8 cellular contexts compared by ENCODE assay signal in the genomic region with DNA sequence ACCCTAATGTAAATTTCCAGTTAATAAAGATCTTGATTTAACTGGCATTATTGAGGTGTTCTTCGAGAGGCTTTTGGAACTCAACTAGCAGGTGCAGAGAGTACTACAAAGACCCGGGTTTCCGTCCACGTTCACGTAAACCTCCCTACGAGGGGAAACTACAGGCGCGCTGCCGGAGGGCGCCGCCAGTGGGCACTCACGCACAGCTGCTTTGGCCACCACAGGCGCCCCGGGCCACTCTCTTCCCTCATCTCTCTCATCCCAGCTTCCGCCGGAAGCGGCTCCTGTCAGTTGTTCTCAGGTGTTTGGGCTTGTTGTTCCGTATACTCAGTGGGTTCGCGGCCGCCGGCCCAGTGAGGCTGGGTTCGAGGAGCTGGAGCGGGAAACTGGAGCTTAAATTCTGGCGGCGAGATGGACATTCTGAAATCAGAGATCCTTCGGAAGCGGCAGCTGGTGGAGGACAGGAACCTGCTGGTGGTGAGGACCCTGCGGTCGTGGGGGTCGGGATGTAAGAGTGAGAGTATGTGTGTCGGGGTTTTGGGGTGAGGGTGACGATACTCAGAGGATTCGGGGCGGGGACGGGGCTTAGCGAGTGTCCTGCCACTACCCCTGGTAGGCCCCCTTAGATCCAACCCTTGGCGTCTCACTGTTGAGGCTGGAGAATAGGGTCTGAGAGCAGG. TPM values are rescaled to one million over a fixed set of nuclear protein-coding genes. Genes with fewer than 3 reads are reported as not detected.
DNase-seq lines count a peak whose midpoint lies in the region; ATAC-seq, FAIRE-seq and TF ChIP-seq lines count a peak whose summit lies in the region.

A gene with protein sequence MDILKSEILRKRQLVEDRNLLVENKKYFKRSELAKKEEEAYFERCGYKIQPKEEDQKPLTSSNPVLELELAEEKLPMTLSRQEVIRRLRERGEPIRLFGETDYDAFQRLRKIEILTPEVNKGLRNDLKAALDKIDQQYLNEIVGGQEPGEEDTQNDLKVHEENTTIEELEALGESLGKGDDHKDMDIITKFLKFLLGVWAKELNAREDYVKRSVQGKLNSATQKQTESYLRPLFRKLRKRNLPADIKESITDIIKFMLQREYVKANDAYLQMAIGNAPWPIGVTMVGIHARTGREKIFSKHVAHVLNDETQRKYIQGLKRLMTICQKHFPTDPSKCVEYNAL (plus strand): TSS at position 290 of the 680 bp plus-strand sequence. CDS start 122 bp downstream, at position 412.

- H3K27ac ChIP-seq in A673 (ENCODE audit: low read depth, low read length, poor library complexity, severe bottlenecking) (no peak within 1 kb of the TSS), body of pancreas (peak within 1 kb of the TSS in 3 of 4 donors; percentile 44 to 69 (median 64))

- H3K9me3 ChIP-seq in A673 (ENCODE audit: low read depth, low read length, poor library complexity, severe bottlenecking), result no peaks in the 10 kb centered on the region
- H3K9me3 ChIP-seq in body of pancreas, result no peaks in the 10 kb centered on the region

- TF ChIP-seq POLR2A in GM18526 (IDR thresholded peaks at IDR 0.05; ENCODE audit: extremely low read depth, insufficient read length) (peak; percentile 81), body of pancreas (IDR thresholded peaks at IDR 0.05) (peak in 2 of 3 donors; percentile 59 to 66)

- ATAC-seq in HG03066 (IDR thresholded peaks at IDR 0.05; ENCODE audit: low read depth, unreplicated experiment) (peak; percentile 99), body of pancreas (peak; percentile 100), sciatic nerve (peak; percentile 100)

- H3K4me3 ChIP-seq in A673 (ENCODE audit: low read depth, low read length, poor library complexity, severe bottlenecking) (peak within 1 kb of the TSS; percentile 69), body of pancreas (peak within 1 kb of the TSS; percentile 67 to 100)

- CTCF ChIA-PET in A673 (lab: Charles Lee), result interaction anchor here (1.2 kb wide), 1 partner anchor 215 kb away, joined by 5 read pairs; no protein-coding TSS in a partner anchor

- DNase-seq in A673 (ENCODE audit: low spot score), result peak; percentile 96
- DNase-seq in NCI-H2107 treated with DMSO at 0.1 percent for 48 hours (lab: John Stamatoyannopoulos, UW; ENCODE audit: unreplicated experiment), result peak; percentile 73
- peak; percentile 92 to 95 (median 94) for DNase-seq in body of pancreas
- DNase-seq in iPS DF 19.7 (ENCODE audit: low read depth, low spot score), result peak; percentile 78
- peak; percentile 94 for DNase-seq in sciatic nerve (ENCODE audit: low spot score)

- POLR2A ChIA-PET in A673 (lab: Charles Lee; ENCODE audit: low non-redundant PET), result no interaction called here

- intact Hi-C loops in A673 (cut with micrococcal nuclease; ENCODE audit: unreplicated experiment) (loop anchor here (1.0 kb wide), 1 partner anchor 215 kb away; no protein-coding TSS in a partner anchor), body of pancreas (cut with DNase I) (no loop called here), sciatic nerve (cut with DNase I) (no loop called here)

- BruUV-seq in A673 (replicated peaks; lab: Mats Ljungman, UMichigan), result no TSS peak

- peaks cover 22% of the 10 kb centered on the region for H3K27me3 ChIP-seq in A673 (replicated peaks; ENCODE audit: insufficient read depth, low read depth, low read length, poor library complexity)
- H3K27me3 ChIP-seq in body of pancreas, result no peaks in the 10 kb centered on the region

- H3K36me3 ChIP-seq in A673 (ENCODE audit: insufficient read depth, low read length, poor library complexity, severe bottlenecking), result no peaks in the 10 kb centered on the region
- no peaks in the 10 kb centered on the region for H3K36me3 ChIP-seq in body of pancreas (replicated peaks in 1 of 2; ENCODE audit: insufficient read depth in 1 of 2, low read depth in 2 of 2)

- peak; percentile 98 for TF ChIP-seq CTCF in A673 (conservative IDR thresholded peaks at IDR 0.05; ENCODE audit: low read depth, low read length)
- peak; percentile 86 to 98 (median 96) for TF ChIP-seq CTCF in body of pancreas (IDR thresholded peaks at IDR 0.05)

- peak; percentile 61 for FAIRE-seq in TTC549 (lab: Jason Lieb, UNC)

- WGBS in body of pancreas, 2 donors, result 0 to 1% methylated on average over 22 to 38 of the region's 38 CpGs

- H3K4me1 ChIP-seq in A673 (ENCODE audit: insufficient read depth, low read length, poor library complexity, severe bottlenecking) (no peaks in the 10 kb centered on the region), body of pancreas (peaks cover 24% of the 10 kb centered on the region)

RNA-seq across cellular contexts. Expression of the gene that starts here (rescaled TPM):
- total RNA-seq in A673 (2021) (21.9 and 22.9 TPM in 2 replicates), body of pancreas (10 to 100 TPM; 13.8 to 22.8 TPM), sciatic nerve (23.4 TPM)
